In genomic region chr11:112023104-112023503, GRCh38 we compare ENCODE assay signal across 12 cellular contexts. TPM values are rescaled to one million over a fixed set of nuclear protein-coding genes. Genes with fewer than 3 reads are reported as not detected.
DNase-seq lines count a peak whose midpoint lies in the region; TF ChIP-seq lines count a peak whose summit lies in the region.
"Had no signal": no experiment of that assay in that cellular context is flagged by ENCODE, and none has a peak within 500 bp of the region (broad histone marks: within the 10 kb centered on the region; RNA-seq: fewer than 3 reads in every experiment).

No MANE protein-coding gene starts in this region.

- no peaks in the 10 kb centered on the region for H3K27me3 ChIP-seq in Caco-2 (replicated peaks; ENCODE audit: control insufficient read depth, insufficient read depth, low read length)
- H3K27me3 ChIP-seq in PC-9 (ENCODE audit: insufficient read depth, low read depth), result no peaks in the 10 kb centered on the region
- no peaks in the 10 kb centered on the region for H3K27me3 ChIP-seq in smooth muscle cell (ENCODE audit: low read depth)

- H3F3A ChIP-seq in PC-9 (ENCODE audit: insufficient read depth, low read depth) (peaks cover 9% of the 10 kb centered on the region), smooth muscle cell (ENCODE audit: low read depth) (no peaks in the 10 kb centered on the region)

- H3K9ac ChIP-seq in smooth muscle cell (ENCODE audit: low read depth), result no peak overlapping the region

- no peaks in the 10 kb centered on the region for H4K20me1 ChIP-seq in PC-9 (ENCODE audit: insufficient read depth)
- no peaks in the 10 kb centered on the region for H4K20me1 ChIP-seq in smooth muscle cell (ENCODE audit: low read depth)

- H2AFZ ChIP-seq in PC-9 (no peak overlapping the region), smooth muscle cell (ENCODE audit: low read depth) (no peak overlapping the region)

- H3K4me3 ChIP-seq in Caco-2 (ENCODE audit: low read depth, low read length), result no peak overlapping the region
- no peak overlapping the region for H3K4me3 ChIP-seq in PC-9
- no peak overlapping the region for H3K4me3 ChIP-seq in smooth muscle cell

- no peaks in the 10 kb centered on the region for H3K27me3 Mint-ChIP-seq in Caco-2 (ENCODE audit: insufficient read depth, unreplicated experiment)
- no peaks in the 10 kb centered on the region for H3K27me3 Mint-ChIP-seq in endothelial cell (ENCODE audit: unreplicated experiment)

- peaks cover 10% of the 10 kb centered on the region for H3K4me1 Mint-ChIP-seq in Caco-2 (ENCODE audit: low read depth, unreplicated experiment)
- peaks cover 16% of the 10 kb centered on the region for H3K4me1 Mint-ChIP-seq in endothelial cell (ENCODE audit: unreplicated experiment)

- H3K79me2 ChIP-seq in PC-9 (ENCODE audit: low read depth), result peaks cover 12% of the 10 kb centered on the region
- H3K79me2 ChIP-seq in smooth muscle cell (ENCODE audit: low read depth), result peaks cover 8% of the 10 kb centered on the region

- H3K9me3 Mint-ChIP-seq in Caco-2 (ENCODE audit: unreplicated experiment) (no peaks in the 10 kb centered on the region), endothelial cell (ENCODE audit: unreplicated experiment) (no peaks in the 10 kb centered on the region)
- H3K9me3 Mint-ChIP-seq: H9 had no signal

- DNase-seq in Caco-2, result peak in 1 of 2 experiments; percentile 24
- DNase-seq in PC-9, result no peak
- peak; percentile 14 for DNase-seq in germinal center (ENCODE audit: low spot score)
- DNase-seq in glomerular visceral epithelial cell (ENCODE audit: extremely low spot score), result no peak
- no peak for DNase-seq in endothelial cell (ENCODE audit: low spot score)
- DNase-seq in smooth muscle cell (lab: John Stamatoyannopoulos, UW; ENCODE audit: unreplicated experiment), result no peak
- DNase-seq: caudate nucleus, H9, NCI-H1092, NCI-H510A treated with DMSO at 0.1 percent for 48 hours, retina had no signal

- H3K27ac ChIP-seq in C4-2B, result no peak overlapping the region
- H3K27ac ChIP-seq in PC-9, result no peak overlapping the region
- no peak overlapping the region for H3K27ac ChIP-seq in smooth muscle cell (ENCODE audit: low read depth)

- CTCF ChIA-PET in Caco-2 (lab: Charles Lee) (interaction anchor here (0.6 to 1.1 kb wide), 13 partner anchors 9 to 152 kb away, joined by 3 to 29 read pairs (median 5); partner anchors contain the start of genes C11orf52 and DIXDC1), PC-9 (lab: Charles Lee) (no interaction called here)

- H3K36me3 Mint-ChIP-seq in Caco-2 (ENCODE audit: insufficient read depth, unreplicated experiment) (peaks cover 30% of the 10 kb centered on the region), endothelial cell (ENCODE audit: low read depth, unreplicated experiment) (no peaks in the 10 kb centered on the region)

- peak; percentile 20; the same call in 1 of the 2 replicates for TF ChIP-seq CTCF in C4-2B (conservative IDR thresholded peaks at IDR 0.05)
- peak in 1 of 2 experiments; percentile 55 for TF ChIP-seq CTCF in Caco-2 (IDR thresholded peaks at IDR 0.05; ENCODE audit: insufficient read depth in 1 of 2, low read depth in 1 of 2, low read length in 1 of 2, severe bottlenecking in 1 of 2, unreplicated experiment in 1 of 2)
- no peak for TF ChIP-seq CTCF in PC-9 (conservative IDR thresholded peaks at IDR 0.05)
- TF ChIP-seq CTCF in endothelial cell (IDR thresholded peaks at IDR 0.05; ENCODE audit: unreplicated experiment), result no peak
- no peak for TF ChIP-seq CTCF in smooth muscle cell (IDR thresholded peaks at IDR 0.05; ENCODE audit: borderline replicate concordance, insufficient read depth, poor library complexity, severe bottlenecking)

- 97% methylated on average over 3 of the region's 3 CpGs for WGBS in smooth muscle cell (ENCODE audit: low lambda C conversion rate)

- intact Hi-C loops in Caco-2 (cut with micrococcal nuclease; ENCODE audit: unreplicated experiment), result loop anchor here (1.0 kb wide), 2 partner anchors 48 to 92 kb away; no protein-coding TSS in a partner anchor
- intact Hi-C loops in PC-9 (cut with micrococcal nuclease; ENCODE audit: unreplicated experiment), result no loop called here

- H3K4me1 ChIP-seq in Caco-2 (no peaks in the 10 kb centered on the region; the same call in 1 of the 2 replicates), PC-9 (replicated peaks; ENCODE audit: insufficient read depth) (peaks cover 14% of the 10 kb centered on the region), smooth muscle cell (ENCODE audit: low read depth) (peaks cover 8% of the 10 kb centered on the region)

- H3K9me2 ChIP-seq in PC-9 (ENCODE audit: insufficient read depth), result no peaks in the 10 kb centered on the region

- H3K9me3 ChIP-seq in Caco-2 (no peaks in the 10 kb centered on the region), PC-9 (ENCODE audit: insufficient read depth, low read depth) (no peaks in the 10 kb centered on the region), smooth muscle cell (replicated peaks; ENCODE audit: low read depth) (no peaks in the 10 kb centered on the region)

- no peak overlapping the region for H3K27ac Mint-ChIP-seq in Caco-2 (ENCODE audit: unreplicated experiment)
- H3K27ac Mint-ChIP-seq in endothelial cell (ENCODE audit: unreplicated experiment), result no peak overlapping the region
- H3K27ac Mint-ChIP-seq: H9 had no signal

- no TSS peak for BruUV-seq in Caco-2 (replicated peaks; lab: Mats Ljungman, UMichigan)
- no TSS peak for BruUV-seq in PC-9 (replicated peaks; lab: Mats Ljungman, UMichigan)

- H3K36me3 ChIP-seq in Caco-2 (ENCODE audit: control insufficient read depth, insufficient read depth, low read length), result 0 out of 2 replicates have a peak, but pooled peaks cover 2% of the 10 kb centered on the region
- peaks cover 3% of the 10 kb centered on the region for H3K36me3 ChIP-seq in PC-9 (ENCODE audit: low read depth)
- peaks cover 21% of the 10 kb centered on the region for H3K36me3 ChIP-seq in smooth muscle cell (ENCODE audit: low read depth)

- POLR2A ChIA-PET in Caco-2 (lab: Charles Lee) (interaction anchor here (0.6 kb wide), 1 partner anchor 30 kb away, joined by 4 read pairs; no protein-coding TSS in a partner anchor), PC-9 (lab: Charles Lee; ENCODE audit: unreplicated experiment) (interaction anchor here (0.6 kb wide), 1 partner anchor 1642 kb away, joined by 5 read pairs; no protein-coding TSS in a partner anchor)

- H3K4me2 ChIP-seq in PC-9 (peak overlapping the region; percentile 97; the same call in 1 of the 2 replicates), smooth muscle cell (no peak overlapping the region)

- H3K4me3 Mint-ChIP-seq in Caco-2 (ENCODE audit: unreplicated experiment), result peak overlapping the region; percentile 52
- H3K4me3 Mint-ChIP-seq in endothelial cell (ENCODE audit: unreplicated experiment), result no peak overlapping the region

RNA-seq across cellular contexts. Expression of gene DLAT, which starts 2.1 kb away (rescaled TPM):
- total RNA-seq in Caco-2 (2022) (99.3 and 100.0 TPM in 2 replicates), PC-9 (2021) (27.8 and 44.9 TPM in 2 replicates), endothelial cell (ENCODE audit: unreplicated experiment) (28.2 TPM), smooth muscle cell (23.6 and 39.5 TPM in 2 replicates)
- 19.2 and 23.8 TPM in 2 replicates for polyA plus RNA-seq in smooth muscle cell

RNA-seq across cellular contexts. Expression of gene PIH1D2, which starts 50.7 kb away (rescaled TPM):
- total RNA-seq in Caco-2 (2022) (2.6 and 2.7 TPM in 2 replicates), PC-9 (2021) (2.0 and 4.8 TPM in 2 replicates), endothelial cell (ENCODE audit: unreplicated experiment) (2.5 TPM), smooth muscle cell (0.18 and 1.7 TPM in 2 replicates)
- 0.82 and 1.0 TPM in 2 replicates for polyA plus RNA-seq in smooth muscle cell

RNA-seq across cellular contexts. Expression of gene NKAPD1, which starts 51.0 kb away (rescaled TPM):
- total RNA-seq in Caco-2 (2022), result 36.9 and 37.4 TPM in 2 replicates
- total RNA-seq in PC-9 (2021), result 16.5 and 17.6 TPM in 2 replicates
- total RNA-seq in endothelial cell (ENCODE audit: unreplicated experiment), result 21.8 TPM
- 19.9 and 22.0 TPM in 2 replicates for total RNA-seq in smooth muscle cell
- 9.2 and 16.2 TPM in 2 replicates for polyA plus RNA-seq in smooth muscle cell
